10 cellular contexts compared by ENCODE assay signal in the genomic region with DNA sequence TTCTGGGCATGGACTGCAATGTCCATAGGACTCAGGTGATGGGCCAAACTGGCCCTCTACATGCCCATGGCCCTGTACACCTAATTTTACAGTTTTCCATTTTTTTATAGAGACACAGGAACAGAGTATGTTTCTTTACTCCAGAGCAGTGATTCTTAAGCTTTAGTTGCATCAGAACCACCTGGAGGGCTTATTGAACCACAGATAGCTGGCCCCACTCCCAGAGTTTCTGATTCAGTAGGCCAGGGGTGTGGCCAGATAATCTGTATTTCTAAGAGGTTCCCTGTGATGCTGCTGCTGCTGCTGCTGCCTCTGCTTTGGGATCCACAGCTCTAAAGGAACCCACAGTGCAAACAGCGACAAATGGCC. TPM values are rescaled to one million over a fixed set of nuclear protein-coding genes. Genes with fewer than 3 reads are reported as not detected.
DNase-seq lines count a peak whose midpoint lies in the region; ATAC-seq and TF ChIP-seq lines count a peak whose summit lies in the region.
"Had no signal": no experiment of that assay in that cellular context is flagged by ENCODE, and none has a peak within 500 bp of the region (broad histone marks: within the 10 kb centered on the region; RNA-seq: fewer than 3 reads in every experiment).

No MANE protein-coding gene starts in this region.

- H3K4me1 ChIP-seq in body of pancreas: peaks cover 94% of the 10 kb centered on the region

- no peak for TF ChIP-seq CTCF in body of pancreas (IDR thresholded peaks at IDR 0.05)

- peak; percentile 43 for ATAC-seq in body of pancreas

- peak overlapping the region; percentile 76 to 95 (median 90) for H3K27ac ChIP-seq in body of pancreas
- H3K27ac ChIP-seq: 22Rv1 had no signal

- H3K27me3 ChIP-seq in body of pancreas: no peaks in the 10 kb centered on the region

- DNase-seq in NCI-H1436 (lab: John Stamatoyannopoulos, UW) (peak; percentile 29), NCI-H1436 treated with DMSO at 0.1 percent for 48 hours (lab: John Stamatoyannopoulos, UW) (no peak), NCI-H1092 (lab: John Stamatoyannopoulos, UW) (peak; percentile 81), body of pancreas (peak; percentile 74 to 83 (median 78)), mucosa of gallbladder (ENCODE audit: low spot score) (peak; percentile 70), dermis blood vessel endothelial cell (no peak), pons (ENCODE audit: low spot score) (no peak)
- no peak for DNase-seq in activated naive CD4-positive, alpha-beta T cell treated with anti-CD3 and anti-CD28 coated beads, Interleukin-2, amount 50 U/mL, for 16 hours

- 9 to 31% methylated on average over 1 of the region's 1 CpG for whole genome bisulfite sequencing in body of pancreas, 2 donors

- intact Hi-C loops in body of pancreas (cut with DNase I): no loop called here

- no peaks in the 10 kb centered on the region for H3K36me3 ChIP-seq in body of pancreas (replicated peaks in 1 of 2; ENCODE audit: insufficient read depth in 1 of 2, low read depth in 2 of 2)

- TF ChIP-seq POLR2A in body of pancreas (IDR thresholded peaks at IDR 0.05): no peak

- no peaks in the 10 kb centered on the region for H3K9me3 ChIP-seq in body of pancreas

- no peak overlapping the region for H3K4me3 ChIP-seq in body of pancreas

RNA-seq across cellular contexts. Expression of a gene that starts 5.1 kb away (rescaled TPM):
- total RNA-seq in body of pancreas (100 to 1,000 TPM; 103 to 202 TPM), mucosa of gallbladder (279 TPM), dermis blood vessel endothelial cell (58.5 and 65.9 TPM in 2 replicates)
- total RNA-seq: T-helper 1 cell treated with Interleukin-12 subunit alpha and Interleukin-12 subunit beta and Interleukin-4 antibody, amounts not matched to agents 30 ng/mL and 1 ng/mL, for 36 hours had no signal

RNA-seq across cellular contexts. Expression of a gene that starts 58.1 kb away (rescaled TPM):
- total RNA-seq in body of pancreas (not detected), mucosa of gallbladder (12.2 TPM), dermis blood vessel endothelial cell (not detected in 2 replicates)
- total RNA-seq: T-helper 1 cell treated with Interleukin-12 subunit alpha and Interleukin-12 subunit beta and Interleukin-4 antibody, amounts not matched to agents 30 ng/mL and 1 ng/mL, for 36 hours had no signal

Comparison
In these comparisons a context has a peak if more than half of its experiments do, and no peak if none do; other contexts are left out.
1. DNase-seq: peak in NCI-H1436 (single experiment), NCI-H1092 (single experiment), body of pancreas (4 of 4) and mucosa of gallbladder (single experiment); none in NCI-H1436 treated with DMSO at 0.1 percent for 48 hours (single experiment), activated naive CD4-positive, alpha-beta T cell treated with anti-CD3 and anti-CD28 coated beads, Interleukin-2, amount 50 U/mL, for 16 hours (single experiment), dermis blood vessel endothelial cell (single experiment) and pons (single experiment).
2. RNA of a gene that starts 58.1 kb away (total RNA-seq): 12.2 TPM in mucosa of gallbladder (single experiment); not detected in body of pancreas and not detected in dermis blood vessel endothelial cell; every median in the first group is over 10 times any median in the second.